Comparison of ENCODE assay signal across 8 cellular contexts in genomic region chr1:66253330-66253921, GRCh38.
A peak's percentile ranks its signal among the peaks of the same experiment; 100 is the strongest.
DNase-seq lines count a peak whose midpoint lies in the region; ATAC-seq and TF ChIP-seq lines count a peak whose summit lies in the region.

No MANE protein-coding gene starts in this region.

- peaks cover 26% of the 10 kb centered on the region for H3K4me1 ChIP-seq in CD4-positive, alpha-beta memory T cell (ENCODE audit: insufficient read depth, low read length)
- H3K4me1 ChIP-seq in prostate gland (replicated peaks) = no peaks in the 10 kb centered on the region

- H3K36me3 ChIP-seq in CD4-positive, alpha-beta memory T cell (ENCODE audit: insufficient read depth, low read length) = no peaks in the 10 kb centered on the region
- H3K36me3 ChIP-seq in prostate gland = no peaks in the 10 kb centered on the region

- no peaks in the 10 kb centered on the region for H3K36me3 Mint-ChIP-seq in CD4-positive, alpha-beta memory T cell

- H3K27ac Mint-ChIP-seq in CD4-positive, alpha-beta memory T cell = peak overlapping the region in 1 of 7 donors; percentile 57

- no peak overlapping the region for H3K4me3 Mint-ChIP-seq in CD4-positive, alpha-beta memory T cell

- H3K9me3 ChIP-seq in CD4-positive, alpha-beta memory T cell (ENCODE audit: control insufficient read depth in 1 of 2, low read length in 2 of 2) = no peaks in the 10 kb centered on the region
- H3K9me3 ChIP-seq in prostate gland = no peaks in the 10 kb centered on the region

- POLR2A ChIA-PET in CD4-positive, alpha-beta memory T cell (lab: Charles Lee; ENCODE audit: partially characterized antibody) = interaction anchor here (1.0 to 5.4 kb wide), 4 partner anchors 79 to 196 kb away, joined by 3 to 56 read pairs (median 6); no protein-coding TSS in a partner anchor

- TF ChIP-seq CTCF in VCaP (conservative IDR thresholded peaks at IDR 0.05) = peak; percentile 88
- peak; percentile 37 to 87 (median 72) for TF ChIP-seq CTCF in prostate gland (IDR thresholded peaks at IDR 0.05)

- CTCF ChIA-PET in CD4-positive, alpha-beta memory T cell (lab: Charles Lee; ENCODE audit: partially characterized antibody) = interaction anchor here (0.8 to 30.4 kb wide), 18 partner anchors 10 to 293 kb away, joined by 3 to 874 read pairs (median 4); no protein-coding TSS in a partner anchor

- 0% methylated on average over 1 of the region's 1 CpG for WGBS in prostate gland

- peaks cover 0 to 4% (median 0%) of the 10 kb centered on the region in 8 donors for H3K9me3 Mint-ChIP-seq in CD4-positive, alpha-beta memory T cell

- no peak for TF ChIP-seq POLR2A in prostate gland (IDR thresholded peaks at IDR 0.05)

- intact Hi-C loops in CD4-positive, alpha-beta memory T cell (cut with micrococcal nuclease) = loop anchor here (1.0 to 5.0 kb wide), 9 partner anchors 21 to 473 kb away; no protein-coding TSS in a partner anchor
- intact Hi-C loops in prostate gland (cut with DNase I) = loop anchor here (2.0 kb wide), 1 partner anchor 193 kb away; no protein-coding TSS in a partner anchor

- ATAC-seq in GM18858 (IDR thresholded peaks at IDR 0.05; ENCODE audit: unreplicated experiment) (peak; percentile 89), HG03025 (IDR thresholded peaks at IDR 0.05; ENCODE audit: low FRiP score, unreplicated experiment) (peak; percentile 59)

- peak in 4 of 5 donors; percentile 45 to 55 (median 50) for DNase-seq in CD4-positive, alpha-beta memory T cell
- DNase-seq in NCI-H2081 treated with DMSO at 0.1 percent for 48 hours (lab: John Stamatoyannopoulos, UW) (peak; percentile 13), germinal center (ENCODE audit: low spot score) (peak; percentile 32), prostate gland (ENCODE audit: low spot score) (peak; percentile 41), GF-D8 (lab: John Stamatoyannopoulos, UW) (no peak)

- no peaks in the 10 kb centered on the region for H3K27me3 ChIP-seq in CD4-positive, alpha-beta memory T cell (ENCODE audit: insufficient read depth, low read length)
- no peaks in the 10 kb centered on the region for H3K27me3 ChIP-seq in prostate gland (replicated peaks; ENCODE audit: insufficient read depth)

- H3K27ac ChIP-seq in CD4-positive, alpha-beta memory T cell (ENCODE audit: low read depth, low read length) = no peak overlapping the region
- H3K27ac ChIP-seq in VCaP = peak overlapping the region; percentile 13; the same call in 1 of the 2 replicates
- H3K27ac ChIP-seq in prostate gland = no peak overlapping the region

- no peak overlapping the region for H3K4me3 ChIP-seq in CD4-positive, alpha-beta memory T cell (ENCODE audit: low read length in 2 of 2)
- no peak overlapping the region for H3K4me3 ChIP-seq in prostate gland

- H3K4me1 Mint-ChIP-seq in CD4-positive, alpha-beta memory T cell = peaks cover 5 to 24% (median 16%) of the 10 kb centered on the region in 4 donors

- H3K27me3 Mint-ChIP-seq in CD4-positive, alpha-beta memory T cell = peaks cover 0 to 2% of the 10 kb centered on the region in 2 donors
